In the genomic region with DNA sequence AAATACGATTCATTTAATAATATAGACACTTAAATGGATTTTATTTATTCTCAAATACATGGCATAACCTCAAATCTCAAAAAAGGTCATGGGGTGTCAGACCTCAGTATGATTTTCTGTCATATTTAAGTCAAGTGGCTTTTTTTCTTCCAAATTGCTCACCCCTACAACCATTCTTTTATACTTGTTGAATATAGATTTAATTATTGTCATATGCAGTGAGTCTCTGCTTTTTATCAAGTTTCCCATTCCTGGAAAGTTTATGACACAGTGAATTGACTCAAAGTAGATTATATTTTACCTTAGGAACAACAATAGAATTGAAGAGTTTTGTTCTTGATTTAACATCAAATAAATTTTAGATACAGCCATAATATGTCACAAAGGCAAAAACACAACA, we compare ENCODE assay signal across 24 cellular contexts. TPM values are rescaled to one million over a fixed set of nuclear protein-coding genes. Genes with fewer than 3 reads are reported as not detected.
DNase-seq lines count a peak whose midpoint lies in the region; ATAC-seq and TF ChIP-seq lines count a peak whose summit lies in the region.
"Had no signal": no experiment of that assay in that cellular context is flagged by ENCODE, and none has a peak within 500 bp of the region (broad histone marks: within the 10 kb centered on the region; RNA-seq: fewer than 3 reads in every experiment).

No MANE protein-coding gene starts in this region.

- no peaks in the 10 kb centered on the region for H3K36me3 ChIP-seq in Panc1 (ENCODE audit: control insufficient read depth, insufficient read depth, low read length)
- H3K36me3 ChIP-seq in hepatocyte (replicated peaks; ENCODE audit: insufficient read depth, low read depth) = no peaks in the 10 kb centered on the region
- H3K36me3 ChIP-seq in upper lobe of left lung = no peaks in the 10 kb centered on the region
- no peaks in the 10 kb centered on the region for H3K36me3 ChIP-seq in vagina
- H3K36me3 ChIP-seq: BE2C, BLaER1 had no signal

- intact Hi-C loops in Panc1 (cut with micrococcal nuclease; ENCODE audit: unreplicated experiment) = no loop called here
- intact Hi-C loops in vagina (cut with DNase I) = no loop called here

- H3K4me3 ChIP-seq in Panc1 (ENCODE audit: low read depth in 2 of 2, low read length in 2 of 2) (no peak overlapping the region), hepatocyte (no peak overlapping the region), upper lobe of left lung (no peak overlapping the region), vagina (no peak overlapping the region)
- H3K4me3 ChIP-seq: A549, BLaER1, GM12878 had no signal

- H3K4me2 ChIP-seq in hepatocyte = no peak overlapping the region
- H3K4me2 ChIP-seq: A549, BLaER1 had no signal

- CTCF ChIA-PET in Panc1 (lab: Charles Lee) = no interaction called here

- POLR2A ChIA-PET in Panc1 (lab: Charles Lee) = interaction anchor here (0.6 kb wide), 1 partner anchor 55 kb away, joined by 4 read pairs; no protein-coding TSS in a partner anchor

- TF ChIP-seq POLR2A in upper lobe of left lung (IDR thresholded peaks at IDR 0.05) (no peak), vagina (IDR thresholded peaks at IDR 0.05) (no peak), erythroblast (IDR thresholded peaks at IDR 0.05; ENCODE audit: low read length) (no peak)

- H3K4me1 ChIP-seq in Panc1 (ENCODE audit: control insufficient read depth, insufficient read depth, low read length) = peaks cover 2% of the 10 kb centered on the region; the same call in 1 of the 2 replicates
- H3K4me1 ChIP-seq in hepatocyte (ENCODE audit: insufficient read depth) = peaks cover 19% of the 10 kb centered on the region
- peaks cover 0 to 20% (median 3%) of the 10 kb centered on the region in 4 donors for H3K4me1 ChIP-seq in upper lobe of left lung
- no peaks in the 10 kb centered on the region for H3K4me1 ChIP-seq in vagina
- H3K4me1 ChIP-seq: A549 had no signal

- no peak for ATAC-seq in Panc1
- peak; percentile 56; the same call in 2 of the 3 replicates for ATAC-seq in SK-N-SH treated with all-trans-retinoic acid at 6 μM for 48 hours
- ATAC-seq in upper lobe of left lung (ENCODE audit: low FRiP score in 2 of 2) = no peak
- ATAC-seq: A549, GM12878 had no signal

- BruUV-seq in Panc1 (replicated peaks; lab: Mats Ljungman, UMichigan) = no TSS peak

- H4K20me1 ChIP-seq in hepatocyte (ENCODE audit: insufficient read depth, poor library complexity, severe bottlenecking) = no peaks in the 10 kb centered on the region
- H4K20me1 ChIP-seq: BLaER1 had no signal

- H3K27me3 ChIP-seq in Panc1 (ENCODE audit: control insufficient read depth, insufficient read depth, low read length) (no peaks in the 10 kb centered on the region), hepatocyte (no peaks in the 10 kb centered on the region), upper lobe of left lung (no peaks in the 10 kb centered on the region), vagina (no peaks in the 10 kb centered on the region)
- H3K27me3 ChIP-seq: BE2C, BLaER1 had no signal

- in situ Hi-C loops in Panc1 (cut with HindIII; ENCODE audit: low pct_unique_long_range_greater_than_20kb, low sequenced_read_pairs) = no loop called here

- TF ChIP-seq EP300 in upper lobe of left lung (IDR thresholded peaks at IDR 0.05) = no peak

- H3K9me2 ChIP-seq in hepatocyte (replicated peaks; ENCODE audit: insufficient read depth) = no peaks in the 10 kb centered on the region

- H3K79me2 ChIP-seq in hepatocyte = no peaks in the 10 kb centered on the region

- peak overlapping the region; percentile 21; the same call in 1 of the 2 replicates for H3K27ac ChIP-seq in Panc1 (ENCODE audit: low read length)
- peak overlapping the region; percentile 93 for H3K27ac ChIP-seq in hepatocyte
- H3K27ac ChIP-seq in upper lobe of left lung = peak overlapping the region in 3 of 4 donors; percentile 31 to 85 (median 78)
- no peak overlapping the region for H3K27ac ChIP-seq in vagina
- H3K27ac ChIP-seq: 22Rv1, BLaER1 had no signal

- H2AFZ ChIP-seq in hepatocyte = no peak overlapping the region

- 100% methylated on average over 1 of the region's 1 CpG for WGBS in hepatocyte (ENCODE audit: low lambda C conversion rate, missing lambda C conversion rate)
- 91 to 93% methylated on average over 1 of the region's 1 CpG for WGBS in upper lobe of left lung, 2 donors

- DNase-seq in Panc1 (ENCODE audit: low read depth, low spot score) (no peak), hepatocyte (ENCODE audit: low spot score) (no peak), upper lobe of left lung (no peak), vagina (ENCODE audit: extremely low spot score in 2 of 2) (no peak), kidney tubule cell (ENCODE audit: low spot score) (no peak), erythroblast (lab: John Stamatoyannopoulos, UW) (no peak)
- DNase-seq: BE2C; C1 segment of cervical spinal cord; CD4-positive, alpha-beta memory T cell; CD4-positive, CD25-positive, alpha-beta regulatory T cell; CD8-positive, alpha-beta memory T cell; COR-L47; DMS 273 treated with DMSO at 0.1 percent for 48 hours; DMS153; DMS53; DMS79; DND-41; EL; GDM1 had no signal

- TF ChIP-seq CTCF in Panc1 (IDR thresholded peaks at IDR 0.05) (no peak), hepatocyte (IDR thresholded peaks at IDR 0.05; ENCODE audit: poor library complexity) (no peak), upper lobe of left lung (IDR thresholded peaks at IDR 0.05) (no peak), vagina (IDR thresholded peaks at IDR 0.05) (no peak)

- H3K9me3 ChIP-seq in Panc1 (ENCODE audit: control insufficient read depth, insufficient read depth, low read depth, low read length) = peaks cover 21% of the 10 kb centered on the region; the same call in 1 of the 2 replicates
- no peaks in the 10 kb centered on the region for H3K9me3 ChIP-seq in hepatocyte (ENCODE audit: low read depth)
- H3K9me3 ChIP-seq in upper lobe of left lung = no peaks in the 10 kb centered on the region
- no peaks in the 10 kb centered on the region for H3K9me3 ChIP-seq in vagina
- H3K9me3 ChIP-seq: BE2C had no signal

TF ChIP-seq in SK-N-SH treated with all-trans-retinoic acid at 6 μM for 48 hours, 23 proteins besides CTCF, POLR2A, EP300 and RAD21 (continues in another document):
- TF ChIP-seq TCF4 (CRISPR knock-in tag; IDR thresholded peaks at IDR 0.05; ENCODE audit: borderline replicate concordance) (no peak; the same call in 1 of the 2 replicates), SNAI2 (CRISPR knock-in tag; IDR thresholded peaks at IDR 0.05) (no peak), TOX (CRISPR knock-in tag; IDR thresholded peaks at IDR 0.05; ENCODE audit: borderline replicate concordance) (no peak), CREB5 (CRISPR knock-in tag; IDR thresholded peaks at IDR 0.05; ENCODE audit: low read depth) (no peak), RARB (CRISPR knock-in tag; IDR thresholded peaks at IDR 0.05) (0 out of 2 replicates have a peak, but pooled peaks have one; percentile 49), ZNF8 (CRISPR knock-in tag; IDR thresholded peaks at IDR 0.05) (no peak), CSRNP3 (CRISPR knock-in tag; IDR thresholded peaks at IDR 0.05) (no peak), ZC3H10 (CRISPR knock-in tag; IDR thresholded peaks at IDR 0.05) (peak; percentile 61; the same call in 1 of the 2 replicates), TSHZ2 (CRISPR knock-in tag; IDR thresholded peaks at IDR 0.05) (no peak)

RNA-seq across cellular contexts. Expression of gene IRF2BP2, which starts 59.5 kb away (rescaled TPM):
- 187 TPM for total RNA-seq in Panc1 (2021; ENCODE audit: unreplicated experiment)
- polyA plus RNA-seq in Panc1 (2012; ENCODE audit: insufficient read length) = 155 TPM
- total RNA-seq in hepatocyte = 113 and 135 TPM in 2 replicates
- 65.9 and 68.2 TPM in 2 replicates for polyA plus RNA-seq in hepatocyte
- 100 to 1,000 TPM in 3 of 6 donors, 10 to 100 TPM in 3; 83.8 to 157 (median 116) TPM for total RNA-seq in upper lobe of left lung
- total RNA-seq in vagina = 72.9 TPM
